2 cellular contexts compared by ENCODE assay signal in the genomic region with DNA sequence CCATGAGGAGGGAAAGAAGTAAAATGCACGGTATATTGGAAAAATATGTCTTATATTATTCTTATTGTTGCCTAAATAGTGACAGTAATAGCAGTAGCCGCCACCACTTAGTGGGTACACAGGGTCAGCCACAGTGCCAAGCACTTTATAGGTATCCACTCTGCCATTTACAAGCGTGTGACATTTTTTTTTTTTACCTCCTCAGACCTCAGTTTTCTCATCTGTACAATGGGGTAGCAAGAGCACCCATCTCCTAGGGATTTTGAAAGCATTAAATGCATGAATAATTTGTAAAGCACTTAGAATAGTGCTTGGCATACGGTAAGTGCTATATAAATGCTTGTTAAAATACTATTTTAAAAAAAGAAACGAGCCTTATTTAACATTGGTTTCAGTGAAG.
TF ChIP-seq lines count a peak whose summit lies in the region.

No MANE protein-coding gene starts in this region.

TF ChIP-seq in HepG2, 621 proteins besides CTCF, POLR2A, EP300 and RAD21:
- TF ChIP-seq NFIC (IDR thresholded peaks at IDR 0.05; ENCODE audit: low read length) (no peak), ZNF629 (CRISPR knock-in tag; conservative IDR thresholded peaks at IDR 0.05) (peak; percentile 63), ZNF83 (CRISPR knock-in tag; IDR thresholded peaks at IDR 0.05; ENCODE audit: borderline replicate concordance) (no peak)
TF ChIP-seq in HepG2: peak in this region for 1.

TF ChIP-seq in H1, 55 proteins besides CTCF, POLR2A, EP300 and RAD21:
- TF ChIP-seq KDM1A (IDR thresholded peaks at IDR 0.05; ENCODE audit: borderline replicate concordance, low read length) = peak; percentile 55; the same call in 1 of the 2 replicates
- no peak for TF ChIP-seq NRF1 (IDR thresholded peaks at IDR 0.05; ENCODE audit: low read depth, low read length)
TF ChIP-seq in H1: peak in this region for 1.
